In genomic region chr15:88620995-88621772, GRCh38 we compare ENCODE assay signal across 1 cellular context.
TF ChIP-seq lines count a peak whose summit lies in the region.

Gene AEN, plus strand, starts transcription at chr15:88621340. Its CDS starts 4,870 bp downstream, at chr15:88626210.

TF ChIP-seq in HepG2, 621 proteins besides CTCF, POLR2A, EP300 and RAD21 (continued from another document):
- TF ChIP-seq, protein P1, sequence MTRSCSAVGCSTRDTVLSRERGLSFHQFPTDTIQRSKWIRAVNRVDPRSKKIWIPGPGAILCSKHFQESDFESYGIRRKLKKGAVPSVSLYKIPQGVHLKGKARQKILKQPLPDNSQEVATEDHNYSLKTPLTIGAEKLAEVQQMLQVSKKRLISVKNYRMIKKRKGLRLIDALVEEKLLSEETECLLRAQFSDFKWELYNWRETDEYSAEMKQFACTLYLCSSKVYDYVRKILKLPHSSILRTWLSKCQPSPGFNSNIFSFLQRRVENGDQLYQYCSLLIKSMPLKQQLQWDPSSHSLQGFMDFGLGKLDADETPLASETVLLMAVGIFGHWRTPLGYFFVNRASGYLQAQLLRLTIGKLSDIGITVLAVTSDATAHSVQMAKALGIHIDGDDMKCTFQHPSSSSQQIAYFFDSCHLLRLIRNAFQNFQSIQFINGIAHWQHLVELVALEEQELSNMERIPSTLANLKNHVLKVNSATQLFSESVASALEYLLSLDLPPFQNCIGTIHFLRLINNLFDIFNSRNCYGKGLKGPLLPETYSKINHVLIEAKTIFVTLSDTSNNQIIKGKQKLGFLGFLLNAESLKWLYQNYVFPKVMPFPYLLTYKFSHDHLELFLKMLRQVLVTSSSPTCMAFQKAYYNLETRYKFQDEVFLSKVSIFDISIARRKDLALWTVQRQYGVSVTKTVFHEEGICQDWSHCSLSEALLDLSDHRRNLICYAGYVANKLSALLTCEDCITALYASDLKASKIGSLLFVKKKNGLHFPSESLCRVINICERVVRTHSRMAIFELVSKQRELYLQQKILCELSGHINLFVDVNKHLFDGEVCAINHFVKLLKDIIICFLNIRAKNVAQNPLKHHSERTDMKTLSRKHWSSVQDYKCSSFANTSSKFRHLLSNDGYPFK (CRISPR knock-in tag; IDR thresholded peaks at IDR 0.05; ENCODE audit: borderline replicate concordance): peak; percentile 37; the same call in 1 of the 2 replicates
- no peak for TF ChIP-seq FOXM1 (CRISPR knock-in tag; IDR thresholded peaks at IDR 0.05)
- TF ChIP-seq, protein P2, sequence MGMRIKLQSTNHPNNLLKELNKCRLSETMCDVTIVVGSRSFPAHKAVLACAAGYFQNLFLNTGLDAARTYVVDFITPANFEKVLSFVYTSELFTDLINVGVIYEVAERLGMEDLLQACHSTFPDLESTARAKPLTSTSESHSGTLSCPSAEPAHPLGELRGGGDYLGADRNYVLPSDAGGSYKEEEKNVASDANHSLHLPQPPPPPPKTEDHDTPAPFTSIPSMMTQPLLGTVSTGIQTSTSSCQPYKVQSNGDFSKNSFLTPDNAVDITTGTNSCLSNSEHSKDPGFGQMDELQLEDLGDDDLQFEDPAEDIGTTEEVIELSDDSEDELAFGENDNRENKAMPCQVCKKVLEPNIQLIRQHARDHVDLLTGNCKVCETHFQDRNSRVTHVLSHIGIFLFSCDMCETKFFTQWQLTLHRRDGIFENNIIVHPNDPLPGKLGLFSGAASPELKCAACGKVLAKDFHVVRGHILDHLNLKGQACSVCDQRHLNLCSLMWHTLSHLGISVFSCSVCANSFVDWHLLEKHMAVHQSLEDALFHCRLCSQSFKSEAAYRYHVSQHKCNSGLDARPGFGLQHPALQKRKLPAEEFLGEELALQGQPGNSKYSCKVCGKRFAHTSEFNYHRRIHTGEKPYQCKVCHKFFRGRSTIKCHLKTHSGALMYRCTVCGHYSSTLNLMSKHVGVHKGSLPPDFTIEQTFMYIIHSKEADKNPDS (CRISPR knock-in tag; IDR thresholded peaks at IDR 0.05): no peak
- peak; percentile 49 for TF ChIP-seq ZSCAN31 (CRISPR knock-in tag; IDR thresholded peaks at IDR 0.05; ENCODE audit: low read depth)
- no peak for TF ChIP-seq ZNF292 (CRISPR knock-in tag; IDR thresholded peaks at IDR 0.05; ENCODE audit: borderline replicate concordance, low read depth)
- TF ChIP-seq, protein P3, sequence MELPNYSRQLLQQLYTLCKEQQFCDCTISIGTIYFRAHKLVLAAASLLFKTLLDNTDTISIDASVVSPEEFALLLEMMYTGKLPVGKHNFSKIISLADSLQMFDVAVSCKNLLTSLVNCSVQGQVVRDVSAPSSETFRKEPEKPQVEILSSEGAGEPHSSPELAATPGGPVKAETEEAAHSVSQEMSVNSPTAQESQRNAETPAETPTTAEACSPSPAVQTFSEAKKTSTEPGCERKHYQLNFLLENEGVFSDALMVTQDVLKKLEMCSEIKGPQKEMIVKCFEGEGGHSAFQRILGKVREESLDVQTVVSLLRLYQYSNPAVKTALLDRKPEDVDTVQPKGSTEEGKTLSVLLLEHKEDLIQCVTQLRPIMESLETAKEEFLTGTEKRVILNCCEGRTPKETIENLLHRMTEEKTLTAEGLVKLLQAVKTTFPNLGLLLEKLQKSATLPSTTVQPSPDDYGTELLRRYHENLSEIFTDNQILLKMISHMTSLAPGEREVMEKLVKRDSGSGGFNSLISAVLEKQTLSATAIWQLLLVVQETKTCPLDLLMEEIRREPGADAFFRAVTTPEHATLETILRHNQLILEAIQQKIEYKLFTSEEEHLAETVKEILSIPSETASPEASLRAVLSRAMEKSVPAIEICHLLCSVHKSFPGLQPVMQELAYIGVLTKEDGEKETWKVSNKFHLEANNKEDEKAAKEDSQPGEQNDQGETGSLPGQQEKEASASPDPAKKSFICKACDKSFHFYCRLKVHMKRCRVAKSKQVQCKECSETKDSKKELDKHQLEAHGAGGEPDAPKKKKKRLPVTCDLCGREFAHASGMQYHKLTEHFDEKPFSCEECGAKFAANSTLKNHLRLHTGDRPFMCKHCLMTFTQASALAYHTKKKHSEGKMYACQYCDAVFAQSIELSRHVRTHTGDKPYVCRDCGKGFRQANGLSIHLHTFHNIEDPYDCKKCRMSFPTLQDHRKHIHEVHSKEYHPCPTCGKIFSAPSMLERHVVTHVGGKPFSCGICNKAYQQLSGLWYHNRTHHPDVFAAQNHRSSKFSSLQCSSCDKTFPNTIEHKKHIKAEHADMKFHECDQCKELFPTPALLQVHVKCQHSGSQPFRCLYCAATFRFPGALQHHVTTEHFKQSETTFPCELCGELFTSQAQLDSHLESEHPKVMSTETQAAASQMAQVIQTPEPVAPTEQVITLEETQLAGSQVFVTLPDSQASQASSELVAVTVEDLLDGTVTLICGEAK (IDR thresholded peaks at IDR 0.05): no peak
- TF ChIP-seq, protein P3 (CRISPR knock-in tag; IDR thresholded peaks at IDR 0.05): peak; percentile 73; the same call in 1 of the 2 replicates
- no peak for TF ChIP-seq ZBTB10 (CRISPR knock-in tag; IDR thresholded peaks at IDR 0.05; ENCODE audit: borderline replicate concordance)
- TF ChIP-seq TBL1XR1 (IDR thresholded peaks at IDR 0.05; ENCODE audit: borderline replicate concordance, low read length, partially characterized antibody): no peak
- TF ChIP-seq, protein P4, sequence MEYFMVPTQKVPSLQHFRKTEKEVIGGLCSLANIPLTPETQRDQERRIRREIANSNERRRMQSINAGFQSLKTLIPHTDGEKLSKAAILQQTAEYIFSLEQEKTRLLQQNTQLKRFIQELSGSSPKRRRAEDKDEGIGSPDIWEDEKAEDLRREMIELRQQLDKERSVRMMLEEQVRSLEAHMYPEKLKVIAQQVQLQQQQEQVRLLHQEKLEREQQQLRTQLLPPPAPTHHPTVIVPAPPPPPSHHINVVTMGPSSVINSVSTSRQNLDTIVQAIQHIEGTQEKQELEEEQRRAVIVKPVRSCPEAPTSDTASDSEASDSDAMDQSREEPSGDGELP (IDR thresholded peaks at IDR 0.05; ENCODE audit: borderline replicate concordance, low read depth): peak; percentile 61; the same call in 1 of the 2 replicates
- TF ChIP-seq TGIF2 (CRISPR knock-in tag; IDR thresholded peaks at IDR 0.05): peak; percentile 21; the same call in 1 of the 2 replicates
- peak in 1 of 2 experiments; percentile 37; a peak in 1 of 4 replicates for TF ChIP-seq REST (IDR thresholded peaks at IDR 0.05; ENCODE audit: borderline replicate concordance in 1 of 2, low read depth in 1 of 2, low read length in 2 of 2)
- TF ChIP-seq DNMT1 (CRISPR knock-in tag; IDR thresholded peaks at IDR 0.05): no peak
- TF ChIP-seq ZKSCAN8 (CRISPR knock-in tag; IDR thresholded peaks at IDR 0.05; ENCODE audit: borderline replicate concordance): no peak
- peak; percentile 81 for TF ChIP-seq BCL3 (CRISPR knock-in tag; IDR thresholded peaks at IDR 0.05)
